Comparison of ENCODE assay signal across 1 cellular context in genomic region chr16:17238285-17239028, GRCh38.
A peak's percentile ranks its signal among the peaks of the same experiment; 100 is the strongest.
TF ChIP-seq lines count a peak whose summit lies in the region.

No MANE protein-coding gene starts in this region.

TF ChIP-seq in GM12878, 131 proteins besides CTCF, POLR2A, EP300 and RAD21 (continued from another document):
- TF ChIP-seq ZBTB4 (CRISPR knock-in tag; IDR thresholded peaks at IDR 0.05) (no peak), ZBTB11 (CRISPR knock-in tag; IDR thresholded peaks at IDR 0.05) (no peak), NBN (IDR thresholded peaks at IDR 0.05) (0 out of 2 replicates have a peak, but pooled peaks have one; percentile 11), IKZF1 (conservative IDR thresholded peaks at IDR 0.05) (peak; percentile 35; the same call in 1 of the 2 replicates), SREBF1 (IDR thresholded peaks at IDR 0.05; ENCODE audit: low read length) (no peak), PRDM15 (CRISPR knock-in tag; IDR thresholded peaks at IDR 0.05) (no peak), IRF5 (IDR thresholded peaks at IDR 0.05; ENCODE audit: borderline replicate concordance) (no peak), PKNOX1 (IDR thresholded peaks at IDR 0.05) (peak; percentile 70), ZBTB40 (IDR thresholded peaks at IDR 0.05; ENCODE audit: borderline replicate concordance) (peak; percentile 79), IKZF2 (IDR thresholded peaks at IDR 0.05) (peak; percentile 19 to 44; a peak in 1 of 4 replicates), ESRRA (IDR thresholded peaks at IDR 0.05; ENCODE audit: low read length) (no peak), IRF4 (IDR thresholded peaks at IDR 0.05; ENCODE audit: low read depth, low read length) (peak; percentile 54; the same call in 1 of the 2 replicates), POU2F2 (IDR thresholded peaks at IDR 0.05; ENCODE audit: borderline replicate concordance, low read depth, low read length) (peak; percentile 85; the same call in 2 of the 3 replicates), HCFC1 (IDR thresholded peaks at IDR 0.05; ENCODE audit: low read length) (no peak), FOXM1 (IDR thresholded peaks at IDR 0.05; ENCODE audit: low read depth, low read length) (peak; percentile 46; the same call in 1 of the 2 replicates), CBX3 (IDR thresholded peaks at IDR 0.05; ENCODE audit: borderline replicate concordance, low read depth) (no peak), POLR2AphosphoS5 (IDR thresholded peaks at IDR 0.05; ENCODE audit: low read length) (no peak), ATF7 (IDR thresholded peaks at IDR 0.05; ENCODE audit: low read depth) (no peak), TAF1 (IDR thresholded peaks at IDR 0.05; ENCODE audit: borderline replicate concordance, low read depth, low read length) (no peak), MTA2 (IDR thresholded peaks at IDR 0.05; ENCODE audit: low read depth) (peak; percentile 43; the same call in 1 of the 2 replicates), SMARCA5 (IDR thresholded peaks at IDR 0.05) (no peak), CBFB (IDR thresholded peaks at IDR 0.05; ENCODE audit: low read depth) (peak; percentile 63), TBL1XR1 (IDR thresholded peaks at IDR 0.05; ENCODE audit: low read depth, low read length) (no peak), ZBED1 (IDR thresholded peaks at IDR 0.05; ENCODE audit: borderline replicate concordance) (peak; percentile 35), SMAD1 (IDR thresholded peaks at IDR 0.05; ENCODE audit: low read depth, partially characterized antibody) (no peak), JUND (IDR thresholded peaks at IDR 0.05; ENCODE audit: low read depth, low read length) (no peak), ETV6 (conservative IDR thresholded peaks at IDR 0.05 in 1 of 2, IDR thresholded peaks at IDR 0.05 in 1 of 2; ENCODE audit: borderline replicate concordance in 1 of 2, low read depth in 1 of 2) (peak in 1 of 2 experiments; percentile 42; a peak in 1 of 4 replicates), DPF2 (IDR thresholded peaks at IDR 0.05) (peak; percentile 73)
